1 cellular context compared by ENCODE assay signal in the genomic region with DNA sequence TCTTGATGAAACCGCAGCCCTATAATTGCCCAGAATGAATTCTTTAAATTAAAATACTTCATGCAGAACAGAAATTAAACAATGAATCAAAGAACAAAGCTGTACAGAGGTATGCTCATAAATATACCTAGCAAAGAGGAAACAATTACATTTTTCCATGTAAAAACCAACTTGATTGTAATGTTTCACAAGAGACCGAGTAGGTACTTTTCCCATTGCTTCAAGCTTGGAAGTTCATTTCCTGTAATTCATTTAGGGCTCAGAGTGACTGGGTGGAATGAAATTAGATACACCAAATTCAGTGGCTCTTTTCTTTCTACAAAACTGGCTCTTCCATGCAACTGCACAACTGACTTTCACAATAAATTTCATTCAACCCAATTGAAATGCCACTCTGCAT.
TF ChIP-seq lines count a peak whose summit lies in the region.

No MANE protein-coding gene starts in this region.

TF ChIP-seq in HEK293, 187 proteins besides CTCF, POLR2A, EP300 and RAD21 (continued from another document):
- peak; percentile 56; the same call in 1 of the 2 replicates for TF ChIP-seq ZBTB17 (tag by site-specific recombination; IDR thresholded peaks at IDR 0.05)
